12 cellular contexts compared by ENCODE assay signal in the genomic region with DNA sequence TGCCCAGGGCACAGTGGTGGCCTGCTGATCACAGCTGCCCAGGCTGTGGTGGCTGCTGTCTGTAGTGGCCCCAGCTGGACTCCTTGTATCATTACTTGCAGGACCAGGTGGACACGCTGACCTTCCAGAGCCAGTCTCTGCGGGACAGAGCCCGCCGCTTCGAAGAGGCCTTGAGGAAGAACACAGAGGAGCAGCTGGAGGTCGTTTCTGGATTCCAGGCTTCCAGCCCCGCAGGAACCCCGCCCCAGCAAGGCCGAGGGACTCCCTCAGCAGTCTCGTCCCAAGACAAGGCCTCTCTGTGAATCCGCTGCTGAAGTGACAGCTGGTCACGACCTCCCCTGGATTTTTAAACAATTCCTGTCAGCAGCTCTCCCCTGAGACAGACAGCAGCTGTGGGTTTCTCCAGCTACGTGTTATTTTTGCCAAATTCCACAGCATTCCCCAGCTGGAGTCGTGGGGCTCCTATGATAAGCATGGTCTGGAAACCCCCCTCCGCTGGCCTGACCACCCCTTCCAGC.
A peak's percentile ranks its signal among the peaks of the same experiment; 100 is the strongest.
DNase-seq lines count a peak whose midpoint lies in the region; ATAC-seq and TF ChIP-seq lines count a peak whose summit lies in the region.
"Had no signal": no experiment of that assay in that cellular context is flagged by ENCODE, and none has a peak within 500 bp of the region (broad histone marks: within the 10 kb centered on the region; RNA-seq: fewer than 3 reads in every experiment).

No MANE protein-coding gene starts in this region.

- no CpG with 5 or more reads among the region's 15 CpGs for WGBS in neuronal stem cell (ENCODE audit: extremely low coverage in 2 of 2, insufficient read length in 2 of 2, insufficient replicate concordance in 1 of 2), 2 donors

- H2BK15ac ChIP-seq in neuronal stem cell (ENCODE audit: low read length): no peak overlapping the region

- no peak overlapping the region for H3K23ac ChIP-seq in neuronal stem cell (ENCODE audit: low read depth, low read length, poor library complexity)

- no peak overlapping the region for H2BK5ac ChIP-seq in neuronal stem cell (ENCODE audit: low read length)

- H3K27ac ChIP-seq in BLaER1 (peak overlapping the region; percentile 1; the same call in 1 of the 2 replicates), ascending aorta (peak overlapping the region; percentile 56 to 67), neuronal stem cell (replicated peaks; ENCODE audit: low read length) (no peak overlapping the region)

- peak in 1 of 2 donors; percentile 63 for DNase-seq in ascending aorta (ENCODE audit: low spot score in 2 of 2)
- DNase-seq in left cardiac atrium: peak; percentile 59
- no peak for DNase-seq in neuronal stem cell (ENCODE audit: low spot score)
- DNase-seq in HCEC 1CT: no peak
- DNase-seq: EL, NCI-H1930, occipital lobe, PC-3 had no signal

- H3K18ac ChIP-seq in neuronal stem cell (ENCODE audit: low read length): no peak overlapping the region

- no peak overlapping the region for H3K9ac ChIP-seq in BLaER1
- no peak overlapping the region for H3K9ac ChIP-seq in neuronal stem cell (ENCODE audit: low read depth, low read length, poor library complexity)

- H3K9me3 ChIP-seq in BLaER1 (no peaks in the 10 kb centered on the region), ascending aorta (no peaks in the 10 kb centered on the region), neuronal stem cell (replicated peaks in 1 of 2; ENCODE audit: control insufficient read depth in 2 of 2, insufficient read depth in 1 of 2, low read depth in 1 of 2, low read length in 2 of 2) (peaks cover 0 to under 1% of the 10 kb centered on the region in 2 donors)

- intact Hi-C loops in ascending aorta (cut with DNase I) (no loop called here), left cardiac atrium (cut with DNase I) (no loop called here)

- H3K4me3 ChIP-seq in BLaER1 (no peak overlapping the region), ascending aorta (no peak overlapping the region), neuronal stem cell (ENCODE audit: low read length in 2 of 2) (peak overlapping the region in 1 of 2 donors; percentile 9)

- H4K91ac ChIP-seq in neuronal stem cell (ENCODE audit: low read depth, low read length, poor library complexity): no peak overlapping the region

- H2AFZ ChIP-seq in neuronal stem cell (ENCODE audit: low read length): peak overlapping the region; percentile 83

- no peak overlapping the region for H2AK5ac ChIP-seq in neuronal stem cell (ENCODE audit: low read depth, low read length)

- no peaks in the 10 kb centered on the region for H3K36me3 ChIP-seq in BLaER1
- H3K36me3 ChIP-seq in ascending aorta: peaks cover 19 to 38% of the 10 kb centered on the region in 2 donors
- H3K36me3 ChIP-seq in neuronal stem cell (replicated peaks in 1 of 2; ENCODE audit: control insufficient read depth in 2 of 2, insufficient read depth in 2 of 2, low read length in 2 of 2): no peaks in the 10 kb centered on the region

- no peak overlapping the region for H3K14ac ChIP-seq in neuronal stem cell (ENCODE audit: low read length)

- H3K27me3 ChIP-seq in BLaER1: no peaks in the 10 kb centered on the region
- no peaks in the 10 kb centered on the region for H3K27me3 ChIP-seq in ascending aorta
- H3K27me3 ChIP-seq in neuronal stem cell (ENCODE audit: control insufficient read depth in 3 of 3, insufficient read depth in 3 of 3, low read depth in 1 of 3, low read length in 3 of 3): peaks cover 0 to 5% (median 0%) of the 10 kb centered on the region in 3 experiments

- no peaks in the 10 kb centered on the region for H4K20me1 ChIP-seq in BLaER1

- ATAC-seq in left cardiac atrium: peak; percentile 76 to 81
- ATAC-seq in HG03439 (IDR thresholded peaks at IDR 0.05; ENCODE audit: unreplicated experiment): no peak
- no peak for ATAC-seq in HG03460 (IDR thresholded peaks at IDR 0.05; ENCODE audit: unreplicated experiment)
- no peak for ATAC-seq in HG03571 (IDR thresholded peaks at IDR 0.05; ENCODE audit: unreplicated experiment)
- ATAC-seq: PC-3 had no signal

- peak overlapping the region; percentile 74 for H3K4me2 ChIP-seq in BLaER1
- H3K4me2 ChIP-seq in neuronal stem cell (ENCODE audit: insufficient read depth, low read length, poor library complexity, severe bottlenecking): no peak overlapping the region

- H3K79me1 ChIP-seq in neuronal stem cell (ENCODE audit: low read depth, low read length): no peaks in the 10 kb centered on the region

- H4K8ac ChIP-seq in neuronal stem cell (ENCODE audit: low read depth, low read length): no peak overlapping the region

- H2BK120ac ChIP-seq in neuronal stem cell (ENCODE audit: low read depth, low read length): no peak overlapping the region

- H3K4me1 ChIP-seq in BLaER1 (peaks cover 44% of the 10 kb centered on the region), ascending aorta (peaks cover 11 to 16% of the 10 kb centered on the region in 2 donors), neuronal stem cell (ENCODE audit: control insufficient read depth in 2 of 2, insufficient read depth in 1 of 2, low read depth in 1 of 2, low read length in 2 of 2) (peaks cover 10 to 11% of the 10 kb centered on the region in 2 donors)

- H2BK12ac ChIP-seq in neuronal stem cell (ENCODE audit: low read length): no peak overlapping the region

- H3K4ac ChIP-seq in neuronal stem cell (ENCODE audit: low read length): no peak overlapping the region

- no peak for TF ChIP-seq CTCF in ascending aorta (IDR thresholded peaks at IDR 0.05)

Comparison
In these comparisons a context has a peak if more than half of its experiments do, and no peak if none do; other contexts are left out.
1. ATAC-seq: peak in left cardiac atrium (2 of 2); none in HG03439 (single experiment), HG03460 (single experiment) and HG03571 (single experiment).